Comparison of ENCODE assay signal across 1 cellular context in the genomic region with DNA sequence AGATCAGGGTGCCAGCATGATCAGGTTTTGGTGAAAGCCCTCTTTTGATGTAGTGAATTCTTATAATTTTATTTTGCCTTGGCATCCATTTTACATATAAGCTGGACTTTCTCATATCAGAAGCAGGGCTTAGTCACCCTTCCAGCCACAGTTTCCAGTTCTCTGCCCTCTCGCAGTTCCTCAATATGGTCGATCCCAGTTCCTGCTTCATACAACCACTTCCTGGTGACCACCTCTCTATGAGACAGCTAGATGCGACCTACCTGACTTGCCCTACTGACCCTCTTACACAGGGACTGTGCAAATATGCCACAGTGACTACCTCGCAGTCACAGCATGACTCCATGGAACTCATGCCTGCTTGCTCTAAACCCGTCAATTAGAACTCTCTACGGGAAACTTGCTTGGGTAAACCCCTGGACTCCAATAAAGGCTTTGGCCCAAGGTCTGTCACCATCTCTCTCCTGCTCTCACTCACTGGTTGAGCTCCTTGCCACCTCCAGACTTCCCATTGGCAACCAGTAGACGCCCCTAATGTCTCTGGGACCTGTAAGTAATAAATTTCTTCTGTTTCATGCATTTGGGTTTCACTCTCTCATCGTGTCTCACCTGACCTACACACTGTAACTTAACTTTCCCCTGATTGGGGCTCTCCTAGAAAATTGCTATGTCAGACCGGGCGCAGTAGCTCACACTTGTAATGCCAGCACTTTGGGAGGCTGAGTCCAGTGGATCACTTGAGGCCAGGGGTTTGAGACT.
TF ChIP-seq lines count a peak whose summit lies in the region.

No MANE protein-coding gene starts in this region.

TF ChIP-seq in SK-N-SH treated with all-trans-retinoic acid at 6 μM for 48 hours, 23 proteins besides CTCF, POLR2A, EP300 and RAD21 (continued from another document):
- TF ChIP-seq, protein P1, sequence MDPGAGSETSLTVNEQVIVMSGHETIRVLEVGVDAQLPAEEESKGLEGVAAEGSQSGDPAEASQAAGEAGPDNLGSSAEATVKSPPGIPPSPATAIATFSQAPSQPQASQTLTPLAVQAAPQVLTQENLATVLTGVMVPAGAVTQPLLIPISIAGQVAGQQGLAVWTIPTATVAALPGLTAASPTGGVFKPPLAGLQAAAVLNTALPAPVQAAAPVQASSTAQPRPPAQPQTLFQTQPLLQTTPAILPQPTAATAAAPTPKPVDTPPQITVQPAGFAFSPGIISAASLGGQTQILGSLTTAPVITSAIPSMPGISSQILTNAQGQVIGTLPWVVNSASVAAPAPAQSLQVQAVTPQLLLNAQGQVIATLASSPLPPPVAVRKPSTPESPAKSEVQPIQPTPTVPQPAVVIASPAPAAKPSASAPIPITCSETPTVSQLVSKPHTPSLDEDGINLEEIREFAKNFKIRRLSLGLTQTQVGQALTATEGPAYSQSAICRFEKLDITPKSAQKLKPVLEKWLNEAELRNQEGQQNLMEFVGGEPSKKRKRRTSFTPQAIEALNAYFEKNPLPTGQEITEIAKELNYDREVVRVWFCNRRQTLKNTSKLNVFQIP (CRISPR knock-in tag; IDR thresholded peaks at IDR 0.05; ENCODE audit: borderline replicate concordance, low read depth) = no peak
- TF ChIP-seq ESRRG (CRISPR knock-in tag; IDR thresholded peaks at IDR 0.05) (no peak), GLIS3 (CRISPR knock-in tag; IDR thresholded peaks at IDR 0.05) (no peak), PPARA (CRISPR knock-in tag; IDR thresholded peaks at IDR 0.05; ENCODE audit: borderline replicate concordance) (no peak), ARNTL (CRISPR knock-in tag; IDR thresholded peaks at IDR 0.05; ENCODE audit: borderline replicate concordance, low read depth) (no peak), CSDC2 (CRISPR knock-in tag; IDR thresholded peaks at IDR 0.05) (no peak), BACH2 (CRISPR knock-in tag; IDR thresholded peaks at IDR 0.05; ENCODE audit: borderline replicate concordance) (no peak), ZNF8 (CRISPR knock-in tag; IDR thresholded peaks at IDR 0.05) (no peak), TOX (CRISPR knock-in tag; IDR thresholded peaks at IDR 0.05; ENCODE audit: borderline replicate concordance) (no peak), ZFP30 (CRISPR knock-in tag; IDR thresholded peaks at IDR 0.05) (no peak), ZNF70 (CRISPR knock-in tag; IDR thresholded peaks at IDR 0.05) (no peak)
